In genomic region chr18:37582306-37582705, GRCh38 we compare ENCODE assay signal across 30 cellular contexts. TPM values are rescaled to one million over a fixed set of nuclear protein-coding genes. Genes with fewer than 3 reads are reported as not detected.
"Had no signal": no experiment of that assay in that cellular context is flagged by ENCODE, and none has a peak within 500 bp of the region (broad histone marks: within the 10 kb centered on the region; RNA-seq: fewer than 3 reads in every experiment).

No MANE protein-coding gene starts in this region.

- ATAC-seq: esophagus mucosa; foreskin keratinocyte; gastroesophageal sphincter; heart right ventricle; naive thymus-derived CD4-positive, alpha-beta T cell; right cardiac atrium; stimulated activated memory B cell treated with anti-CD40 and anti-IgM and Interleukin-4, amounts not matched to agents 10 μg/mL and 1 μg/mL and 100 μg/mL, for 72 hours; stimulated activated naive CD8-positive, alpha-beta T cell treated with anti-CD3 and anti-CD28 coated beads, Interleukin-15, Interleukin-2, amounts not matched to agents 100 U/mL and 50 U/mL, for 24 hours had no signal

- H3K36me3 Mint-ChIP-seq: immature natural killer cell; mesothelial cell of epicardium; neural progenitor cell; stimulated activated memory B cell treated with anti-CD40 and anti-IgM and Interleukin-4, amounts not matched to agents 10 μg/mL and 1 μg/mL and 100 μg/mL, for 72 hours; type B pancreatic cell had no signal

- H3K9me3 Mint-ChIP-seq: dendritic cell treated with granulocyte-macrophage colony-stimulating factor and Interleukin-4, amounts not matched to agents 40 ng/mL and 50 ng/mL, for 4 days; endodermal cell; mesothelial cell of epicardium; nephron; neural progenitor cell; type B pancreatic cell had no signal

- H3K4me3 Mint-ChIP-seq: dendritic cell treated with granulocyte-macrophage colony-stimulating factor and Interleukin-4, amounts not matched to agents 40 ng/mL and 50 ng/mL, for 4 days; endodermal cell; immature natural killer cell; mesothelial cell of epicardium; naive thymus-derived CD4-positive, alpha-beta T cell; nephron; neural progenitor cell; stimulated activated memory B cell treated with anti-CD40 and anti-IgM and Interleukin-4, amounts not matched to agents 10 μg/mL and 1 μg/mL and 100 μg/mL, for 72 hours; type B pancreatic cell had no signal

- H3K27ac Mint-ChIP-seq: dendritic cell treated with granulocyte-macrophage colony-stimulating factor and Interleukin-4, amounts not matched to agents 40 ng/mL and 50 ng/mL, for 4 days; endodermal cell; immature natural killer cell; mesothelial cell of epicardium; naive thymus-derived CD4-positive, alpha-beta T cell; nephron; neural progenitor cell; stimulated activated memory B cell treated with anti-CD40 and anti-IgM and Interleukin-4, amounts not matched to agents 10 μg/mL and 1 μg/mL and 100 μg/mL, for 72 hours; type B pancreatic cell had no signal

- H3K4me1 Mint-ChIP-seq: immature natural killer cell; mesothelial cell of epicardium; naive thymus-derived CD4-positive, alpha-beta T cell; stimulated activated memory B cell treated with anti-CD40 and anti-IgM and Interleukin-4, amounts not matched to agents 10 μg/mL and 1 μg/mL and 100 μg/mL, for 72 hours had no signal

- DNase-seq: colonic mucosa; effector CD8-positive, alpha-beta T cell; endodermal cell; foreskin keratinocyte; glutamatergic neuron; heart right ventricle; hippocampal formation; immature natural killer cell; islet precursor cell; kidney glomerular epithelial cell; mesenchymal stem cell; naive thymus-derived CD4-positive, alpha-beta T cell; right cardiac atrium; sigmoid colon; stimulated activated CD4-positive, alpha-beta T cell treated with anti-CD3 and anti-CD28 coated beads, Interleukin-2, amount 100 ng/mL, for 24 hours; stimulated activated CD4-positive, alpha-beta T cell treated with anti-CD3 and anti-CD28 coated beads, Interleukin-4, amount 100 ng/mL, for 24 hours; stimulated activated naive CD8-positive, alpha-beta T cell treated with anti-CD3 and anti-CD28 coated beads, Interleukin-15, Interleukin-2, amounts not matched to agents 100 U/mL and 50 U/mL, for 24 hours; testis; tibial artery had no signal

RNA-seq across cellular contexts. Expression of gene CELF4, which starts 16.7 kb away (rescaled TPM):
- total RNA-seq: esophagus mucosa; foreskin keratinocyte; naive thymus-derived CD4-positive, alpha-beta T cell; osteoblast; renal cortical epithelial cell; skeletal muscle tissue had no signal
